8 cellular contexts compared by ENCODE assay signal in genomic region chr15:34241376-34242350, GRCh38. TPM values are rescaled to one million over a fixed set of nuclear protein-coding genes. Genes with fewer than 3 reads are reported as not detected.
A peak's percentile ranks its signal among the peaks of the same experiment; 100 is the strongest.
DNase-seq lines count a peak whose midpoint lies in the region; ATAC-seq and TF ChIP-seq lines count a peak whose summit lies in the region.

No MANE protein-coding gene starts in this region.

- H3K4me3 ChIP-seq in sigmoid colon, result no peak overlapping the region

- ATAC-seq in activated T-cell treated with anti-CD3 and anti-CD28 coated beads, Interleukin-2, amount 50 U/mL, for 4 hours, result peak; percentile 34 to 54
- ATAC-seq in HG02970 (IDR thresholded peaks at IDR 0.05; ENCODE audit: low FRiP score, unreplicated experiment) (no peak), HG03565 (IDR thresholded peaks at IDR 0.05; ENCODE audit: unreplicated experiment) (no peak)

- H3K4me1 Mint-ChIP-seq in activated T-cell treated with anti-CD3 and anti-CD28 coated beads, Interleukin-2, amount 50 U/mL, for 4 hours (ENCODE audit: low read depth), result peaks cover 21% of the 10 kb centered on the region

- TF ChIP-seq CTCF in GM13977 (IDR thresholded peaks at IDR 0.05; ENCODE audit: extremely low read depth, insufficient read depth, missing control alignments) (peak; percentile 61), sigmoid colon (IDR thresholded peaks at IDR 0.05) (peak in 3 of 4 experiments; percentile 49 to 57 (median 53))

- H3K36me3 Mint-ChIP-seq in activated T-cell treated with anti-CD3 and anti-CD28 coated beads, Interleukin-2, amount 50 U/mL, for 4 hours (ENCODE audit: insufficient read depth), result peaks cover 28% of the 10 kb centered on the region

- 65 to 70% methylated on average over 1 of the region's 1 CpG for WGBS in sigmoid colon, 2 donors

- peaks cover 0 to 77% (median 13%) of the 10 kb centered on the region in 4 donors for H3K36me3 ChIP-seq in sigmoid colon

- no peak for TF ChIP-seq EP300 in sigmoid colon (IDR thresholded peaks at IDR 0.05)

- TF ChIP-seq POLR2A in sigmoid colon (IDR thresholded peaks at IDR 0.05), result no peak

- H3K9me3 ChIP-seq in sigmoid colon, result no peaks in the 10 kb centered on the region

- no peak overlapping the region for H3K4me3 Mint-ChIP-seq in activated T-cell treated with anti-CD3 and anti-CD28 coated beads, Interleukin-2, amount 50 U/mL, for 4 hours

- no peaks in the 10 kb centered on the region for H3K9me3 Mint-ChIP-seq in activated T-cell treated with anti-CD3 and anti-CD28 coated beads, Interleukin-2, amount 50 U/mL, for 4 hours

- in situ Hi-C loops in GM13977 (cut with MboI; ENCODE audit: low pct_unique_long_range_greater_than_20kb, low sequenced_read_pairs, unreplicated experiment), result loop anchor here (25.0 kb wide), 1 partner anchor 346 kb away; the partner anchor contains the start of gene GOLGA8B

- no peaks in the 10 kb centered on the region for H3K4me1 ChIP-seq in sigmoid colon

- DNase-seq in CD1c-positive myeloid dendritic cell (ENCODE audit: extremely low spot score) (peak; percentile 55), GM13977 (ENCODE audit: low spot score) (peak; percentile 57), M059J (ENCODE audit: low read depth) (peak; percentile 35), globus pallidus (ENCODE audit: low spot score) (peak; percentile 9), sigmoid colon (no peak)
- peak; percentile 20 for DNase-seq in activated T-cell treated with anti-CD3 and anti-CD28 coated beads, Interleukin-2, amount 50 U/mL, for 4 hours

- H3K27me3 Mint-ChIP-seq in activated T-cell treated with anti-CD3 and anti-CD28 coated beads, Interleukin-2, amount 50 U/mL, for 4 hours (ENCODE audit: low read depth), result no peaks in the 10 kb centered on the region

- intact Hi-C loops in sigmoid colon (cut with DNase I), result no loop called here

- no peaks in the 10 kb centered on the region for H3K27me3 ChIP-seq in sigmoid colon

- H3K27ac ChIP-seq in sigmoid colon, result no peak overlapping the region

RNA-seq across cellular contexts. Expression of gene EMC4, which starts 16.8 kb away (rescaled TPM):
- total RNA-seq in M059J (2014; rRNA removed; shearing (Covaris generic)), result 170 and 252 TPM in 2 replicates
- 100 to 1,000 TPM; 144 to 148 (median 146) TPM for total RNA-seq in activated T-cell treated with anti-CD3 and anti-CD28 coated beads, Interleukin-2, amount 50 U/mL, for 4 hours
- 100 to 1,000 TPM; 109 to 245 (median 183) TPM for total RNA-seq in sigmoid colon
- polyA plus RNA-seq in sigmoid colon, result 100 to 1,000 TPM in 1 of 3 donors, 10 to 100 TPM in 2; 65.2 to 107 (median 69.1) TPM

RNA-seq across cellular contexts. Expression of gene KATNBL1, which starts 31.8 kb away (rescaled TPM):
- 27.3 and 45.2 TPM in 2 replicates for total RNA-seq in M059J (2014; rRNA removed; shearing (Covaris generic))
- 10 to 100 TPM; 30.8 to 35.1 (median 34.0) TPM for total RNA-seq in activated T-cell treated with anti-CD3 and anti-CD28 coated beads, Interleukin-2, amount 50 U/mL, for 4 hours
- 10 to 100 TPM; 39.5 to 88.9 (median 68.2) TPM for total RNA-seq in sigmoid colon
- 10 to 100 TPM; 15.7 to 36.5 (median 16.2) TPM for polyA plus RNA-seq in sigmoid colon

Comparison
In these comparisons a context has a peak if more than half of its experiments do, and no peak if none do; other contexts are left out.
1. ATAC-seq: peak in activated T-cell treated with anti-CD3 and anti-CD28 coated beads, Interleukin-2, amount 50 U/mL, for 4 hours (2 of 2); none in HG02970 (single experiment) and HG03565 (single experiment).